In genomic region chr17:45132569-45133463, GRCh38 we compare ENCODE assay signal across 8 cellular contexts. TPM values are rescaled to one million over a fixed set of nuclear protein-coding genes. Genes with fewer than 3 reads are reported as not detected.
DNase-seq lines count a peak whose midpoint lies in the region; ATAC-seq, FAIRE-seq and TF ChIP-seq lines count a peak whose summit lies in the region.

No MANE protein-coding gene starts in this region.

- peak overlapping the region; percentile 89 for H2AFZ ChIP-seq in GM23248
- peak overlapping the region; percentile 87 for H2AFZ ChIP-seq in keratinocyte (ENCODE audit: control insufficient read depth, low read length)

- dilution Hi-C loops in keratinocyte (cut with MboI; ENCODE audit: extremely low pct_ligation_motif_present, low sequenced_read_pairs), result no loop called here

- in situ Hi-C loops in GM23248 (cut with MboI), result no loop called here

- no peaks in the 10 kb centered on the region for H3F3A ChIP-seq in GM23248 (ENCODE audit: insufficient read depth)

- DNase-seq in C1 segment of cervical spinal cord (lab: John Stamatoyannopoulos, UW), result peak in 12 of 14 donors; percentile 41 to 78 (median 70)
- DNase-seq in GM23248, result peak; percentile 90
- DNase-seq in NCI-H2196 treated with DMSO at 0.1 percent for 48 hours (lab: John Stamatoyannopoulos, UW; ENCODE audit: unreplicated experiment), result peak; percentile 52
- peak; percentile 81 for DNase-seq in WTC11 (ENCODE audit: low spot score)
- DNase-seq in cerebellar cortex (ENCODE audit: low spot score), result peak; percentile 80
- DNase-seq in keratinocyte (ENCODE audit: low read depth, low spot score), result no peak
- DNase-seq in stimulated activated CD4-positive, alpha-beta T cell treated with anti-CD3 and anti-CD28 coated beads, Interleukin-12 subunit alpha, Interleukin-12 subunit beta, amount 100 ng/mL, for 4 hours, result peak; percentile 76

- 1% methylated on average over 56 to 61 of the region's 72 CpGs for WGBS in GM23248 (ENCODE audit: low coverage in 1 of 2, low lambda C conversion rate in 2 of 2, missing lambda C conversion rate in 2 of 2), 2 experiments

- H3K27me3 Mint-ChIP-seq in WTC11 (ENCODE audit: low read depth), result no peaks in the 10 kb centered on the region; the same call in 1 of the 2 replicates

- 0 out of 2 replicates have a peak overlapping the region, but pooled peaks have one; percentile 57 for H3K27ac Mint-ChIP-seq in WTC11

- peak overlapping the region; percentile 77 for H3K4me2 ChIP-seq in GM23248 (ENCODE audit: unreplicated experiment)
- peak overlapping the region; percentile 94 for H3K4me2 ChIP-seq in keratinocyte (ENCODE audit: control insufficient read depth, extremely low read depth, insufficient read depth, low read depth, low read length)

- H3K9me3 Mint-ChIP-seq in WTC11, result no peaks in the 10 kb centered on the region

- no peaks in the 10 kb centered on the region for H4K20me1 ChIP-seq in GM23248 (ENCODE audit: insufficient read depth)
- H4K20me1 ChIP-seq in keratinocyte (ENCODE audit: control insufficient read depth, extremely low read depth, insufficient read depth, low read length), result no peaks in the 10 kb centered on the region

- H3K27me3 ChIP-seq in GM23248 (replicated peaks; ENCODE audit: insufficient read depth) (no peaks in the 10 kb centered on the region), keratinocyte (ENCODE audit: control insufficient read depth, extremely low read depth, insufficient read depth, low read length) (no peaks in the 10 kb centered on the region)

- H3K36me3 Mint-ChIP-seq in WTC11, result no peaks in the 10 kb centered on the region

- peak; percentile 43 for ATAC-seq in WTC11
- no peak for ATAC-seq in HG03378 (IDR thresholded peaks at IDR 0.05; ENCODE audit: unreplicated experiment)

- H3K4me3 ChIP-seq in GM23248, result peak overlapping the region; percentile 77
- H3K4me3 ChIP-seq in keratinocyte (ENCODE audit: control insufficient read depth in 2 of 3, extremely low read depth in 1 of 3, insufficient read depth in 2 of 3, low read depth in 1 of 3, low read length in 3 of 3), result peak overlapping the region; percentile 77 to 90 (median 79)

- peaks cover 26% of the 10 kb centered on the region; the same call in 1 of the 2 replicates for H3K79me2 ChIP-seq in GM23248 (ENCODE audit: insufficient read depth)
- peaks cover 33% of the 10 kb centered on the region for H3K79me2 ChIP-seq in keratinocyte (ENCODE audit: control insufficient read depth, insufficient read depth, low read length)

- peak overlapping the region; percentile 81 for H3K4me3 Mint-ChIP-seq in WTC11

- TF ChIP-seq CTCF in WTC11 (IDR thresholded peaks at IDR 0.05) (peak; percentile 36), keratinocyte (optimal IDR thresholded peaks at IDR 0.05 in 1 of 3, IDR thresholded peaks at IDR 0.05 in 1 of 3, conservative IDR thresholded peaks at IDR 0.05 in 1 of 3; ENCODE audit: extremely low read depth in 1 of 3, insufficient read depth in 2 of 3, low read length in 3 of 3) (peak; percentile 84 to 99 (median 94))

- H3K4me1 Mint-ChIP-seq in WTC11, result peaks cover 18% of the 10 kb centered on the region

- H3K9ac ChIP-seq in GM23248 (peak overlapping the region; percentile 82), keratinocyte (ENCODE audit: control insufficient read depth, extremely low read depth, insufficient read depth, low read length) (peak overlapping the region; percentile 81)

- CTCF ChIA-PET in WTC11 (lab: Charles Lee), result interaction anchor here (0.6 to 7.6 kb wide), 19 partner anchors 9 to 240 kb away, joined by 3 to 531 read pairs (median 5); partner anchors contain the start of genes C1QL1, HEXIM1, HEXIM2 and NMT1

- no peaks in the 10 kb centered on the region for H3K9me1 ChIP-seq in keratinocyte (ENCODE audit: control insufficient read depth, extremely low read depth, insufficient read depth, low read length)

- FAIRE-seq in keratinocyte (lab: Jason Lieb, UNC), result peak; percentile 59

- H3K36me3 ChIP-seq in GM23248 (ENCODE audit: low read depth) (no peaks in the 10 kb centered on the region), keratinocyte (ENCODE audit: control insufficient read depth in 2 of 2, extremely low read depth in 1 of 2, insufficient read depth in 2 of 2, low read length in 2 of 2) (no peaks in the 10 kb centered on the region)

- H3K4me1 ChIP-seq in GM23248 (ENCODE audit: insufficient read depth) (peaks cover 18% of the 10 kb centered on the region), keratinocyte (ENCODE audit: control insufficient read depth, extremely low read depth, insufficient read depth, low read length) (peaks cover 39% of the 10 kb centered on the region)

- H3K9me3 ChIP-seq in GM23248 (ENCODE audit: low read depth), result no peaks in the 10 kb centered on the region
- no peaks in the 10 kb centered on the region for H3K9me3 ChIP-seq in keratinocyte (ENCODE audit: control insufficient read depth, low read depth, low read length)

- H3K9me2 ChIP-seq in GM23248 (ENCODE audit: insufficient read depth), result no peaks in the 10 kb centered on the region

- H3K27ac ChIP-seq in GM23248 (peak overlapping the region; percentile 75), keratinocyte (ENCODE audit: control insufficient read depth, insufficient read depth, low read length) (peak overlapping the region; percentile 72)

- POLR2A ChIA-PET in WTC11 (lab: Charles Lee), result interaction anchor here (1.0 kb wide), 1 partner anchor 16 kb away, joined by 3 read pairs; the partner anchor contains the start of gene HEXIM1

TF ChIP-seq in WTC11, 78 proteins besides CTCF, POLR2A, EP300 and RAD21 (continues in another document):
- TF ChIP-seq NFATC4 (CRISPR knock-in tag; IDR thresholded peaks at IDR 0.05) (no peak), GTF2I (CRISPR knock-in tag; conservative IDR thresholded peaks at IDR 0.05) (no peak)

RNA-seq across cellular contexts. Expression of gene PLCD3, which starts 0.5 kb away (rescaled TPM):
- total RNA-seq in GM23248 (2014; rRNA removed; shearing (Covaris generic)), result 30.2 and 48.3 TPM in 2 replicates
- polyA plus RNA-seq in GM23248 (2016; fragmentation: Nextera tagmentation; extraction: Ambion mirVana) (17.1 and 19.7 TPM in 2 replicates), keratinocyte (53.3 to 86.4 TPM (median 75.7 TPM) in 3 replicates)
- 45.9 to 55.8 TPM (median 55.8 TPM) in 3 replicates for total RNA-seq in WTC11 (2021)
- 27.6 TPM for polyA plus RNA-seq in keratinocyte (2011; ENCODE audit: low read depth)
- 44.0 and 93.3 TPM in 2 replicates for polyA plus RNA-seq in keratinocyte (2011; cell fraction: cytosol; rRNA removed)
- 46.4 and 64.5 TPM in 2 replicates for polyA plus RNA-seq in keratinocyte (2011; cell fraction: nucleus; rRNA removed)
- 32.9 and 85.2 TPM in 2 replicates for polyA plus RNA-seq in keratinocyte (2012; ENCODE audit: low replicate concordance)
- 77.9 to 252 TPM (median 124 TPM) in 3 replicates for polyA minus RNA-seq in keratinocyte
- 136 TPM for polyA minus RNA-seq in keratinocyte (2011; cell fraction: cytosol; rRNA and poly(A)+ RNA removed)
- 45.5 and 47.5 TPM in 2 replicates for polyA minus RNA-seq in keratinocyte (2011; cell fraction: nucleus; rRNA and poly(A)+ RNA removed)

RNA-seq across cellular contexts. Expression of gene ACBD4, which starts 2.7 kb away (rescaled TPM):
- 2.1 and 2.9 TPM in 2 replicates for total RNA-seq in GM23248 (2014; rRNA removed; shearing (Covaris generic))
- polyA plus RNA-seq in GM23248 (2016; fragmentation: Nextera tagmentation; extraction: Ambion mirVana), result 4.3 and 4.6 TPM in 2 replicates
- 12.7 to 21.0 TPM (median 21.0 TPM) in 3 replicates for total RNA-seq in WTC11 (2021)
- polyA plus RNA-seq in keratinocyte, result 2.6 to 4.4 TPM (median 2.8 TPM) in 3 replicates
- 4.6 TPM for polyA plus RNA-seq in keratinocyte (2011; ENCODE audit: low read depth)
- 1.8 and 2.8 TPM in 2 replicates for polyA plus RNA-seq in keratinocyte (2011; cell fraction: cytosol; rRNA removed)
- 7.9 and 11.8 TPM in 2 replicates for polyA plus RNA-seq in keratinocyte (2011; cell fraction: nucleus; rRNA removed)
- polyA plus RNA-seq in keratinocyte (2012; ENCODE audit: low replicate concordance), result 3.5 and 7.2 TPM in 2 replicates
- 1.3 to 3.9 TPM (median 3.9 TPM) in 3 replicates for polyA minus RNA-seq in keratinocyte
- polyA minus RNA-seq in keratinocyte (2011; cell fraction: cytosol; rRNA and poly(A)+ RNA removed), result 5.0 TPM
- 3.8 and 7.3 TPM in 2 replicates for polyA minus RNA-seq in keratinocyte (2011; cell fraction: nucleus; rRNA and poly(A)+ RNA removed)

RNA-seq across cellular contexts. Expression of gene HEXIM1, which starts 15.5 kb away (rescaled TPM):
- total RNA-seq in GM23248 (2014; rRNA removed; shearing (Covaris generic)), result 11.6 and 16.2 TPM in 2 replicates
- polyA plus RNA-seq in GM23248 (2016; fragmentation: Nextera tagmentation; extraction: Ambion mirVana) (9.5 and 10.6 TPM in 2 replicates), keratinocyte (15.3 to 22.2 TPM (median 19.9 TPM) in 3 replicates)
- 29.6 to 36.9 TPM (median 35.2 TPM) in 3 replicates for total RNA-seq in WTC11 (2021)
- 17.4 TPM for polyA plus RNA-seq in keratinocyte (2011; ENCODE audit: low read depth)
- 13.2 and 16.9 TPM in 2 replicates for polyA plus RNA-seq in keratinocyte (2011; cell fraction: cytosol; rRNA removed)
- 55.2 and 57.6 TPM in 2 replicates for polyA plus RNA-seq in keratinocyte (2011; cell fraction: nucleus; rRNA removed)
- polyA plus RNA-seq in keratinocyte (2012; ENCODE audit: low replicate concordance), result 20.4 and 40.9 TPM in 2 replicates
- 6.6 to 11.5 TPM (median 6.8 TPM) in 3 replicates for polyA minus RNA-seq in keratinocyte
- 13.8 TPM for polyA minus RNA-seq in keratinocyte (2011; cell fraction: cytosol; rRNA and poly(A)+ RNA removed)
- polyA minus RNA-seq in keratinocyte (2011; cell fraction: nucleus; rRNA and poly(A)+ RNA removed), result 12.7 and 19.0 TPM in 2 replicates

RNA-seq across cellular contexts. Expression of gene HEXIM2, which starts 28.9 kb away (rescaled TPM):
- total RNA-seq in GM23248 (2014; rRNA removed; shearing (Covaris generic)), result 2.0 and 4.8 TPM in 2 replicates
- 4.7 and 8.6 TPM in 2 replicates for polyA plus RNA-seq in GM23248 (2016; fragmentation: Nextera tagmentation; extraction: Ambion mirVana)
- 11.9 to 16.1 TPM (median 12.2 TPM) in 3 replicates for total RNA-seq in WTC11 (2021)
- polyA plus RNA-seq in keratinocyte, result 2.3 to 3.4 TPM (median 3.1 TPM) in 3 replicates
- polyA plus RNA-seq in keratinocyte (2011; ENCODE audit: low read depth), result 1.1 TPM
- 1.3 and 3.0 TPM in 2 replicates for polyA plus RNA-seq in keratinocyte (2011; cell fraction: cytosol; rRNA removed)
- polyA plus RNA-seq in keratinocyte (2011; cell fraction: nucleus; rRNA removed), result 1.7 and 2.3 TPM in 2 replicates
- polyA plus RNA-seq in keratinocyte (2012; ENCODE audit: low replicate concordance), result 1.7 and 3.3 TPM in 2 replicates
- polyA minus RNA-seq in keratinocyte, result 0.63 to 2.7 TPM (median 1.4 TPM) in 3 replicates
- 2.1 TPM for polyA minus RNA-seq in keratinocyte (2011; cell fraction: cytosol; rRNA and poly(A)+ RNA removed)
- polyA minus RNA-seq in keratinocyte (2011; cell fraction: nucleus; rRNA and poly(A)+ RNA removed), result 0.74 and 0.93 TPM in 2 replicates
